Comparison of ENCODE assay signal across 8 cellular contexts in genomic region chr6:34696189-34696738, GRCh38. TPM values are rescaled to one million over a fixed set of nuclear protein-coding genes. Genes with fewer than 3 reads are reported as not detected.
DNase-seq lines count a peak whose midpoint lies in the region; ATAC-seq and TF ChIP-seq lines count a peak whose summit lies in the region.

No MANE protein-coding gene starts in this region.

- intact Hi-C loops in esophagus muscularis mucosa (cut with DNase I): loop anchor here (5.0 kb wide), 1 partner anchor 61 kb away; the partner anchor contains the start of gene SNRPC

- peaks cover 37% of the 10 kb centered on the region for H3K4me1 Mint-ChIP-seq in nephron

- no peak for TF ChIP-seq POLR2A in esophagus muscularis mucosa (IDR thresholded peaks at IDR 0.05; ENCODE audit: low read depth)

- WGBS in esophagus muscularis mucosa: 2% methylated on average over 21 of the region's 41 CpGs

- peaks cover 27 to 57% (median 50%) of the 10 kb centered on the region in 4 donors for H3K4me1 ChIP-seq in esophagus muscularis mucosa

- H3K27me3 Mint-ChIP-seq in nephron (ENCODE audit: low read depth): peaks cover 2% of the 10 kb centered on the region

- no peaks in the 10 kb centered on the region for H3K9me2 ChIP-seq in SU-DHL-6 (replicated peaks; ENCODE audit: insufficient read depth, low read length)

- peak overlapping the region; percentile 88 for H3K9ac ChIP-seq in SU-DHL-6 (ENCODE audit: low read length)

- DNase-seq in A172 (ENCODE audit: low spot score) (peak; percentile 22), esophagus muscularis mucosa (ENCODE audit: extremely low spot score) (no peak), cerebellar cortex (ENCODE audit: low spot score) (no peak)
- DNase-seq in activated CD4-positive, alpha-beta T cell treated with anti-CD3 and anti-CD28 coated beads, Interleukin-2, amount 50 U/mL, for 48 hours: no peak

- H3K36me3 ChIP-seq in SU-DHL-6 (ENCODE audit: low read length): 0 out of 2 replicates have a peak, but pooled peaks cover 3% of the 10 kb centered on the region
- H3K36me3 ChIP-seq in esophagus muscularis mucosa: no peaks in the 10 kb centered on the region

- H3K9me3 Mint-ChIP-seq in nephron: no peaks in the 10 kb centered on the region

- TF ChIP-seq CTCF in SU-DHL-6 (IDR thresholded peaks at IDR 0.05; ENCODE audit: insufficient read depth, low read length, poor library complexity, severe bottlenecking): no peak
- no peak for TF ChIP-seq CTCF in esophagus muscularis mucosa (IDR thresholded peaks at IDR 0.05)
- TF ChIP-seq CTCF in nephron (IDR thresholded peaks at IDR 0.05; ENCODE audit: unreplicated experiment in 3 of 3): no peak

- H2AFZ ChIP-seq in SU-DHL-6 (ENCODE audit: low read depth, low read length, severe bottlenecking): peak overlapping the region; percentile 58

- H3K36me3 Mint-ChIP-seq in nephron (ENCODE audit: low read depth): no peaks in the 10 kb centered on the region

- H3K9me3 ChIP-seq in SU-DHL-6 (ENCODE audit: insufficient read depth, low read length): no peaks in the 10 kb centered on the region
- no peaks in the 10 kb centered on the region for H3K9me3 ChIP-seq in esophagus muscularis mucosa

- peak; percentile 5 for ATAC-seq in GM18520 (IDR thresholded peaks at IDR 0.05; ENCODE audit: unreplicated experiment)
- peak; percentile 38 for ATAC-seq in HG03045 (IDR thresholded peaks at IDR 0.05; ENCODE audit: unreplicated experiment)

- H3K79me2 ChIP-seq in SU-DHL-6 (ENCODE audit: insufficient read depth, low read length): peaks cover 52% of the 10 kb centered on the region

- H3K4me3 ChIP-seq in SU-DHL-6 (ENCODE audit: insufficient read depth, low read length, poor library complexity, severe bottlenecking): peak overlapping the region; percentile 80
- H3K4me3 ChIP-seq in esophagus muscularis mucosa: peak overlapping the region; percentile 82 to 100 (median 88)

- H3K4me3 Mint-ChIP-seq in nephron: peak overlapping the region; percentile 92 to 97 (median 93)

- peaks cover 5% of the 10 kb centered on the region; the same call in 1 of the 2 replicates for H4K20me1 ChIP-seq in SU-DHL-6 (ENCODE audit: low read depth, low read length)

- peak overlapping the region; percentile 77 for H3K4me2 ChIP-seq in SU-DHL-6 (ENCODE audit: low read depth, low read length, poor library complexity, severe bottlenecking)

- TF ChIP-seq EP300 in esophagus muscularis mucosa (IDR thresholded peaks at IDR 0.05): no peak

- H3K27ac ChIP-seq in SU-DHL-6 (ENCODE audit: low read depth, low read length) (peak overlapping the region; percentile 14; the same call in 1 of the 2 replicates), esophagus muscularis mucosa (replicated peaks in 1 of 4) (peak overlapping the region; percentile 92 to 98 (median 97))

- H3F3A ChIP-seq in SU-DHL-6 (ENCODE audit: insufficient read depth): peaks cover 10% of the 10 kb centered on the region; the same call in 1 of the 2 replicates

- H3K27ac Mint-ChIP-seq in nephron: peak overlapping the region; percentile 88 to 95 (median 90)

- H3K27me3 ChIP-seq in SU-DHL-6 (ENCODE audit: low read length) (no peaks in the 10 kb centered on the region), esophagus muscularis mucosa (no peaks in the 10 kb centered on the region)

RNA-seq across cellular contexts. Expression of gene ILRUN, which starts 0.3 kb away (rescaled TPM):
- total RNA-seq in A172 (2014; rRNA removed; shearing (Covaris generic)): 37.8 and 40.5 TPM in 2 replicates
- 100 to 1,000 TPM in 3 of 4 donors, 10 to 100 TPM in 1; 88.8 to 109 (median 104) TPM for total RNA-seq in esophagus muscularis mucosa
